ENCODE assay signal across 1 cellular context in genomic region chr16:73846292-73846849, GRCh38.
TF ChIP-seq lines count a peak whose summit lies in the region.

No MANE protein-coding gene starts in this region.

TF ChIP-seq in H1, 55 proteins besides CTCF, POLR2A, EP300 and RAD21 (continued from another document):
- no peak for TF ChIP-seq NANOG (IDR thresholded peaks at IDR 0.05; ENCODE audit: insufficient read depth, low read depth, low read length, poor library complexity, severe bottlenecking)
- TF ChIP-seq MAX (IDR thresholded peaks at IDR 0.05): no peak
- TF ChIP-seq TCF12 (IDR thresholded peaks at IDR 0.05; ENCODE audit: low read depth, low read length): no peak
- no peak for TF ChIP-seq PHF8 (conservative IDR thresholded peaks at IDR 0.05; ENCODE audit: low read depth, low read length)
- no peak for TF ChIP-seq YY1 (IDR thresholded peaks at IDR 0.05; ENCODE audit: low read depth, low read length)
- TF ChIP-seq SIN3A (conservative IDR thresholded peaks at IDR 0.05 in 1 of 2, IDR thresholded peaks at IDR 0.05 in 1 of 2; ENCODE audit: low read depth in 1 of 2, low read length in 2 of 2): no peak
- no peak for TF ChIP-seq BACH1 (IDR thresholded peaks at IDR 0.05; ENCODE audit: low read length)
